Comparison of ENCODE assay signal across 23 cellular contexts in the genomic region with DNA sequence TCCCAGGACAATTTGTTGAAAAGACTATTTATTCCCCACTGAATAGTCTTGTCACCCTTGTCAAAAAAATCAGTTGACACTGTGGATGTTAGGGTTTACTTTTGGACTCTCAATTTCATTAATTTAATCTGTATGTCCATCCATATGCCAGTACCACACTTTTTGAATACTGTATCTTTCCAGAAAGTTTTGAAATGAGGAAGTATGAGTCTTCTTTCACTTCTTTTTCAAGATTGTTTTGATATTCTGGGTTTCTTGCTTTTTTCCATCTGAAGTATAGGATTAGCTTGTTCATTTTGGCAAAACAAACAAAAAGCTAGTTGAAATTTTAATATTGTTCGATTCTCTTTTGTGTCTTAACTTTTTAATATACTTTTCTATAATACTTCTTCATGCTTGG. TPM values are rescaled to one million over a fixed set of nuclear protein-coding genes. Genes with fewer than 3 reads are reported as not detected.
DNase-seq lines count a peak whose midpoint lies in the region; ATAC-seq, FAIRE-seq and TF ChIP-seq lines count a peak whose summit lies in the region.
"Had no signal": no experiment of that assay in that cellular context is flagged by ENCODE, and none has a peak within 500 bp of the region (broad histone marks: within the 10 kb centered on the region; RNA-seq: fewer than 3 reads in every experiment).

No MANE protein-coding gene starts in this region.

- H4K20me1 ChIP-seq in DOHH2 (ENCODE audit: control insufficient read depth, insufficient read depth, low read depth, low read length) (peaks cover 3% of the 10 kb centered on the region; the same call in 1 of the 2 replicates), OCI-LY3 (ENCODE audit: insufficient read depth, low read length) (no peaks in the 10 kb centered on the region), K562 (replicated peaks; ENCODE audit: control insufficient read depth, insufficient read depth, low read length) (no peaks in the 10 kb centered on the region)

- H3K4me3 Mint-ChIP-seq in IgD-negative memory B cell, result peak overlapping the region in 2 of 4 donors; percentile 48 to 53
- no peak overlapping the region for H3K4me3 Mint-ChIP-seq in effector memory CD8-positive, alpha-beta T cell
- H3K4me3 Mint-ChIP-seq: activated CD8-positive, alpha-beta memory T cell treated with anti-CD3 and anti-CD28 coated beads, Interleukin-2, amount 10 ng/mL, durations not matched to agents 7 days and 5 days; GM23338; T-helper 2 cell treated with Interferon-gamma antibody and Interleukin-4, amounts not matched to agents 5 μg/mL and 100 μg/mL, for 36 hours had no signal

- H3K4me2 ChIP-seq in DOHH2 (ENCODE audit: low read length), result peak overlapping the region; percentile 6; the same call in 1 of the 2 replicates
- peak overlapping the region; percentile 89 for H3K4me2 ChIP-seq in OCI-LY3 (ENCODE audit: low read length)
- no peak overlapping the region for H3K4me2 ChIP-seq in K562 (ENCODE audit: insufficient read depth, low read length)
- H3K4me2 ChIP-seq: GM23338, SK-N-SH, smooth muscle cell had no signal

- TF ChIP-seq POLR2A in K562 (conservative IDR thresholded peaks at IDR 0.05), result no peak

- H3K27me3 ChIP-seq in DOHH2 (ENCODE audit: control insufficient read depth, low read length) (no peaks in the 10 kb centered on the region), OCI-LY3 (ENCODE audit: low read depth, low read length) (no peaks in the 10 kb centered on the region), K562 (ENCODE audit: control insufficient read depth in 2 of 2, insufficient read depth in 2 of 2, low read length in 2 of 2) (no peaks in the 10 kb centered on the region)

- H3K27ac ChIP-seq in DOHH2 (ENCODE audit: low read depth, low read length), result no peak overlapping the region
- peak overlapping the region; percentile 84 for H3K27ac ChIP-seq in OCI-LY3 (ENCODE audit: low read length)
- peak overlapping the region; percentile 8; the same call in 1 of the 3 replicates for H3K27ac ChIP-seq in K562 (ENCODE audit: extremely low read depth, low read depth, low read length)
- H3K27ac ChIP-seq: left ventricle myocardium inferior had no signal

- H3K9ac ChIP-seq in OCI-LY3 (ENCODE audit: low read length) (peak overlapping the region; percentile 68), K562 (ENCODE audit: insufficient read depth in 1 of 2, low read depth in 2 of 2, low read length in 2 of 2) (no peak overlapping the region)
- H3K9ac ChIP-seq: SK-N-SH had no signal

- no peak for FAIRE-seq in K562 (lab: Jason Lieb, UNC)

- H3K27me3 Mint-ChIP-seq in IgD-negative memory B cell, result no peaks in the 10 kb centered on the region
- H3K27me3 Mint-ChIP-seq in effector memory CD8-positive, alpha-beta T cell, result no peaks in the 10 kb centered on the region
- H3K27me3 Mint-ChIP-seq: activated CD8-positive, alpha-beta memory T cell treated with anti-CD3 and anti-CD28 coated beads, Interleukin-2, amount 10 ng/mL, durations not matched to agents 7 days and 5 days had no signal

- no peaks in the 10 kb centered on the region for H3K9me3 ChIP-seq in DOHH2 (ENCODE audit: control insufficient read depth, insufficient read depth, low read length)
- no peaks in the 10 kb centered on the region for H3K9me3 ChIP-seq in OCI-LY3 (ENCODE audit: insufficient read depth, low read length)
- no peaks in the 10 kb centered on the region for H3K9me3 ChIP-seq in K562 (replicated peaks; ENCODE audit: control insufficient read depth, insufficient read depth, low read depth, low read length)
- H3K9me3 ChIP-seq: left ventricle myocardium inferior, SK-N-SH had no signal

- no peaks in the 10 kb centered on the region for H3K9me1 ChIP-seq in K562 (ENCODE audit: control insufficient read depth, insufficient read depth, low read length)

- H3K4me3 ChIP-seq in DOHH2 (ENCODE audit: low read length) (no peak overlapping the region), OCI-LY3 (ENCODE audit: low read length) (peak overlapping the region; percentile 71), K562 (no peak overlapping the region)
- H3K4me3 ChIP-seq: GM23338, left ventricle myocardium inferior, smooth muscle cell had no signal

- CTCF ChIA-PET in K562 (lab: Yijun Ruan, JAX; ENCODE audit: low intra/inter-chr PET ratio), result no interaction called here

- H3F3A ChIP-seq in DOHH2 (ENCODE audit: control insufficient read depth, insufficient read depth), result peaks cover 6% of the 10 kb centered on the region; the same call in 1 of the 2 replicates

- intact Hi-C loops in K562 (cut with micrococcal nuclease), result no loop called here

- H3K79me2 ChIP-seq in DOHH2 (ENCODE audit: control insufficient read depth, low read length), result peaks cover 71% of the 10 kb centered on the region
- peaks cover 37% of the 10 kb centered on the region for H3K79me2 ChIP-seq in OCI-LY3 (ENCODE audit: low read length)
- peaks cover 93% of the 10 kb centered on the region for H3K79me2 ChIP-seq in K562 (ENCODE audit: control insufficient read depth, insufficient read depth, low read length)

- TF ChIP-seq RAD21 in K562 (CRISPR knock-in tag; conservative IDR thresholded peaks at IDR 0.05 in 1 of 2, IDR thresholded peaks at IDR 0.05 in 1 of 2), result no peak

- H3K9me3 Mint-ChIP-seq in IgD-negative memory B cell, result no peaks in the 10 kb centered on the region
- no peaks in the 10 kb centered on the region for H3K9me3 Mint-ChIP-seq in effector memory CD8-positive, alpha-beta T cell
- H3K9me3 Mint-ChIP-seq: activated T-cell treated with anti-CD3 and anti-CD28 coated beads, Interleukin-2, amount 50 U/mL, for 72 hours; GM23338; T-helper 2 cell treated with Interferon-gamma antibody and Interleukin-4, amounts not matched to agents 5 μg/mL and 100 μg/mL, for 36 hours had no signal

- H3K36me3 Mint-ChIP-seq in IgD-negative memory B cell, result peaks cover 3% of the 10 kb centered on the region
- H3K36me3 Mint-ChIP-seq in effector memory CD8-positive, alpha-beta T cell (ENCODE audit: insufficient read depth), result peaks cover 4% of the 10 kb centered on the region

- ATAC-seq in K562, result no peak
- no peak for ATAC-seq in HG03342 (IDR thresholded peaks at IDR 0.05; ENCODE audit: unreplicated experiment)
- ATAC-seq in effector memory CD8-positive, alpha-beta T cell (replicated peaks), result no peak
- ATAC-seq: activated CD8-positive, alpha-beta memory T cell treated with anti-CD3 and anti-CD28 coated beads, Interleukin-2, amount 10 ng/mL, durations not matched to agents 7 days and 5 days had no signal

- DNase-seq in K562 (ENCODE audit: extremely low read depth in 1 of 4, low spot score in 3 of 4) (no peak), superior temporal gyrus (ENCODE audit: extremely low spot score) (no peak)
- no peak for DNase-seq in stimulated activated CD8-positive, alpha-beta memory T cell treated with anti-CD3 and anti-CD28 coated beads, Interleukin-4, amount 100 ng/mL, for 48 hours
- no peak for DNase-seq in effector memory CD8-positive, alpha-beta T cell
- DNase-seq: activated CD4-positive, alpha-beta T cell treated with anti-CD3 and anti-CD28 coated beads, Interleukin-2, amount 50 U/mL, for 1 hour; activated CD8-positive, alpha-beta memory T cell treated with anti-CD3 and anti-CD28 coated beads, Interleukin-2, amount 10 ng/mL, durations not matched to agents 7 days and 5 days; activated naive CD4-positive, alpha-beta T cell treated with Interleukin-2 at 50 U/mL for 16 hours; activated T-cell treated with anti-CD3 and anti-CD28 coated beads, Interleukin-2, amount 50 U/mL, for 72 hours; DMS53; GDM1; islet precursor cell; left ventricle myocardium inferior; NCI-H2029; NCI-H526; SK-N-SH; stimulated activated CD4-positive, alpha-beta T cell treated with anti-CD3 and anti-CD28 coated beads, Interleukin-1b, Interleukin-23, amount 100 ng/mL, for 48 hours had no signal

- 6% methylated on average over 1 of the region's 1 CpG for WGBS in K562 (ENCODE audit: insufficient coverage, low coverage, missing lambda C conversion rate)

- no peak for TF ChIP-seq EP300 in K562 (IDR thresholded peaks at IDR 0.05; ENCODE audit: low read length)

- TF ChIP-seq CTCF in DOHH2 (IDR thresholded peaks at IDR 0.05; ENCODE audit: low read depth, low read length, poor library complexity, severe bottlenecking) (no peak), OCI-LY3 (IDR thresholded peaks at IDR 0.05; ENCODE audit: low read depth, low read length) (no peak), K562 (IDR thresholded peaks at IDR 0.05 in 2 of 3, conservative IDR thresholded peaks at IDR 0.05 in 1 of 3; ENCODE audit: insufficient read depth in 2 of 3, low read depth in 1 of 3, low read length in 3 of 3) (no peak)

- H3K36me3 ChIP-seq in DOHH2 (ENCODE audit: control insufficient read depth, low read length), result no peaks in the 10 kb centered on the region
- H3K36me3 ChIP-seq in OCI-LY3 (replicated peaks; ENCODE audit: low read depth, low read length), result no peaks in the 10 kb centered on the region
- H3K36me3 ChIP-seq in K562 (ENCODE audit: control insufficient read depth, insufficient read depth, low read length), result peaks cover 20% of the 10 kb centered on the region; the same call in 1 of the 3 replicates
- H3K36me3 ChIP-seq: left ventricle myocardium inferior had no signal

- in situ Hi-C loops in K562 (cut with MboI), result no loop called here

- H3K4me1 ChIP-seq in DOHH2 (ENCODE audit: control insufficient read depth, low read length) (peaks cover 17% of the 10 kb centered on the region), OCI-LY3 (ENCODE audit: low read length) (peaks cover 37% of the 10 kb centered on the region), K562 (replicated peaks in 1 of 2; ENCODE audit: control insufficient read depth in 2 of 2, insufficient read depth in 2 of 2, low read length in 2 of 2) (peaks cover 0 to 24% of the 10 kb centered on the region in 2 experiments; a peak in 4 of 5 replicates)

- peaks cover 20 to 34% (median 23%) of the 10 kb centered on the region in 3 donors for H3K4me1 Mint-ChIP-seq in IgD-negative memory B cell
- H3K4me1 Mint-ChIP-seq in effector memory CD8-positive, alpha-beta T cell (ENCODE audit: low read depth in 2 of 2), result peaks cover 14 to 31% of the 10 kb centered on the region in 2 donors
- H3K4me1 Mint-ChIP-seq: GM23338 had no signal

- no peaks in the 10 kb centered on the region for H3K9me2 ChIP-seq in DOHH2 (replicated peaks; ENCODE audit: control insufficient read depth, low read length)
- H3K9me2 ChIP-seq: SK-N-SH had no signal

- H2AFZ ChIP-seq in OCI-LY3 (ENCODE audit: low read depth, low read length) (no peak overlapping the region), K562 (ENCODE audit: low read depth, low read length) (no peak overlapping the region)
- H2AFZ ChIP-seq: GM23338 had no signal

- POLR2A ChIA-PET in K562 (lab: Yijun Ruan, JAX), result interaction anchor here (1.5 kb wide), 1 partner anchor 10 kb away, joined by 6 read pairs; no protein-coding TSS in a partner anchor

- BruUV-seq in K562 (replicated peaks; lab: Mats Ljungman, UMichigan), result no TSS peak

- peak overlapping the region in 2 of 3 donors; percentile 9 to 75 for H3K27ac Mint-ChIP-seq in IgD-negative memory B cell
- H3K27ac Mint-ChIP-seq in effector memory CD8-positive, alpha-beta T cell, result no peak overlapping the region
- H3K27ac Mint-ChIP-seq: activated CD8-positive, alpha-beta memory T cell treated with anti-CD3 and anti-CD28 coated beads, Interleukin-2, amount 10 ng/mL, durations not matched to agents 7 days and 5 days; GM23338; T-helper 2 cell treated with Interferon-gamma antibody and Interleukin-4, amounts not matched to agents 5 μg/mL and 100 μg/mL, for 36 hours had no signal

RNA-seq across cellular contexts. Expression of gene KLHDC10, which starts 21.7 kb away (rescaled TPM):
- polyA plus RNA-seq in IgD-negative memory B cell (2.1 TPM), K562 (2011; rRNA removed) (80.5 and 117 TPM in 2 replicates), K562 (2014; fragmentation: Illumina TruSeq; extraction: Trizol) (27.8 and 32.0 TPM in 2 replicates), K562 (2014; fragmentation: Nextera tagmentation; extraction: Ambion mirVana) (10 to 100 TPM in 1 of 2 experiments, 1 to 10 TPM in 1; 9.8 to 11.3 TPM), K562 (2014; rRNA removed) (24.2 and 25.4 TPM in 2 replicates)
- 81.9 and 159 TPM in 2 replicates for total RNA-seq in K562 (2011; cell fraction: chromatin; rRNA removed; ENCODE audit: low replicate concordance)
- total RNA-seq in K562 (2011; cell fraction: nucleolus; rRNA removed), result 31.5 and 52.2 TPM in 2 replicates
- 65.8 and 115 TPM in 2 replicates for total RNA-seq in K562 (2011; cell fraction: nucleoplasm; rRNA removed)
- total RNA-seq in K562 (2014; rRNA removed) (23.7 and 25.6 TPM in 2 replicates), K562 (2014; rRNA removed; fragmentation: Illumina TruSeq; extraction: Trizol) (31.4 and 33.3 TPM in 2 replicates), K562 (2015; rRNA removed; fragmentation: Illumina TruSeq; extraction: Trizol) (32.3 and 39.3 TPM in 2 replicates), K562 (2021) (38.7 and 41.7 TPM in 2 replicates)
- 34.1 and 98.5 TPM in 2 replicates for polyA plus RNA-seq in K562 (2011; cell fraction: cytosol; rRNA removed)
- polyA plus RNA-seq in K562 (2011; cell fraction: nucleus; rRNA removed), result 64.5 and 148 TPM in 2 replicates
- polyA plus RNA-seq in K562 (2012), result 25.6 and 27.9 TPM in 2 replicates
- polyA minus RNA-seq in K562 (2011; rRNA and poly(A)+ RNA removed), result 161 and 267 TPM in 2 replicates
- 47.6 and 59.6 TPM in 2 replicates for polyA minus RNA-seq in K562 (2011; cell fraction: cytosol; rRNA and poly(A)+ RNA removed)
- polyA minus RNA-seq in K562 (2011; cell fraction: nucleus; rRNA and poly(A)+ RNA removed), result 16.6 and 47.5 TPM in 2 replicates

RNA-seq across cellular contexts. Expression of gene ZC3HC1, which starts 40.8 kb away (rescaled TPM):
- polyA plus RNA-seq in IgD-negative memory B cell, result 13.3 TPM
- total RNA-seq in K562 (2011; cell fraction: chromatin; rRNA removed; ENCODE audit: low replicate concordance), result 44.6 and 55.2 TPM in 2 replicates
- 27.8 and 39.1 TPM in 2 replicates for total RNA-seq in K562 (2011; cell fraction: nucleolus; rRNA removed)
- total RNA-seq in K562 (2011; cell fraction: nucleoplasm; rRNA removed), result 35.3 and 48.6 TPM in 2 replicates
- total RNA-seq in K562 (2014; rRNA removed), result 39.9 and 58.3 TPM in 2 replicates
- 57.9 and 58.7 TPM in 2 replicates for total RNA-seq in K562 (2014; rRNA removed; fragmentation: Illumina TruSeq; extraction: Trizol)
- 60.8 and 61.1 TPM in 2 replicates for total RNA-seq in K562 (2015; rRNA removed; fragmentation: Illumina TruSeq; extraction: Trizol)
- 61.3 and 61.5 TPM in 2 replicates for total RNA-seq in K562 (2021)
- polyA plus RNA-seq in K562 (2011; rRNA removed), result 86.1 and 93.1 TPM in 2 replicates
- polyA plus RNA-seq in K562 (2011; cell fraction: cytosol; rRNA removed), result 92.1 and 106 TPM in 2 replicates
- 50.5 and 58.1 TPM in 2 replicates for polyA plus RNA-seq in K562 (2011; cell fraction: nucleus; rRNA removed)
- polyA plus RNA-seq in K562 (2012), result 44.2 and 51.4 TPM in 2 replicates
- polyA plus RNA-seq in K562 (2014; fragmentation: Illumina TruSeq; extraction: Trizol), result 79.1 and 88.3 TPM in 2 replicates
- 100 to 1,000 TPM; 182 to 184 TPM for polyA plus RNA-seq in K562 (2014; fragmentation: Nextera tagmentation; extraction: Ambion mirVana)
- polyA plus RNA-seq in K562 (2014; rRNA removed), result 41.4 and 53.6 TPM in 2 replicates
- polyA minus RNA-seq in K562 (2011; rRNA and poly(A)+ RNA removed), result 51.1 and 58.2 TPM in 2 replicates
- polyA minus RNA-seq in K562 (2011; cell fraction: cytosol; rRNA and poly(A)+ RNA removed), result 31.9 and 37.4 TPM in 2 replicates
- polyA minus RNA-seq in K562 (2011; cell fraction: nucleus; rRNA and poly(A)+ RNA removed), result 19.8 and 43.2 TPM in 2 replicates

Comparison
In these comparisons a context has a peak if more than half of its experiments do, and no peak if none do; other contexts are left out.
1. H3K27ac Mint-ChIP-seq: peak in IgD-negative memory B cell (2 of 3); none in effector memory CD8-positive, alpha-beta T cell (0 of 2).